ENCODE assay signal across 19 cellular contexts in the genomic region with DNA sequence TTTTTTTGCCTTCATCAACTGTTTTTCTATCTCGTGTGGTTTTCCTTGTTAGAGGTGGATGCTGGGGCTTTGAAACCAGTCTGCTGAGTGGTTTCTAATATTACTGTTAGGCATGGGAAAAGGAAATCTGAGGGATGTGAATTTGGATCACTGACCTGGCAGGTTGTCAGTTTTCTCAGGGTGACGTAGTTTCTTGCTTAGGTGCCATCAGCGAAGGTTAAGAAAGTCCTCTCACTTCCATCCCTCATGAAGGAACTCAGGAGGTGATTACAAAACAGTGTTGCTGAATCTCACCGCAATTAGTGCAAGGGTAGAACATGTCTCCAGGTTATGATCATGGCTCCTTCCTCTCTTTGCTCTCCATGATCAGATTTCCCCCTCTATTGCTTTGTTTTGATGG.
DNase-seq lines count a peak whose midpoint lies in the region; ATAC-seq and TF ChIP-seq lines count a peak whose summit lies in the region.
"Had no signal": no experiment of that assay in that cellular context is flagged by ENCODE, and none has a peak within 500 bp of the region (broad histone marks: within the 10 kb centered on the region; RNA-seq: fewer than 3 reads in every experiment).

No MANE protein-coding gene starts in this region.

- H3K4me2 ChIP-seq in H9 (ENCODE audit: insufficient read depth, insufficient read length, low read length) = no peak overlapping the region

- no peak overlapping the region for H4K91ac ChIP-seq in H9 (ENCODE audit: insufficient read length, low read depth, low read length)

- H3K4ac ChIP-seq in H9 (ENCODE audit: low read depth, low read length) = no peak overlapping the region

- no peak overlapping the region for H2BK120ac ChIP-seq in H9 (ENCODE audit: low read depth, low read length, poor library complexity, severe bottlenecking)

- ATAC-seq in left colon = no peak

- H3K4me3 ChIP-seq in fibroblast of the aortic adventitia (ENCODE audit: low read depth, low read length) (no peak overlapping the region), neutrophil (ENCODE audit: low read depth in 1 of 2, low read length in 1 of 2) (no peak overlapping the region)
- H3K4me3 ChIP-seq: HAP-1, SK-N-MC had no signal

- no peaks in the 10 kb centered on the region for H4K20me1 ChIP-seq in H9 (ENCODE audit: control insufficient read depth, insufficient read depth, insufficient read length)

- H3K23ac ChIP-seq in H9 (ENCODE audit: insufficient read length, low read depth, low read length) = no peak overlapping the region

- H2AFZ ChIP-seq in H9 (ENCODE audit: low read length) = no peak overlapping the region

- no peak overlapping the region for H3K18ac ChIP-seq in H9 (ENCODE audit: insufficient read length, low read depth, low read length)

- H3K23me2 ChIP-seq in H9 (ENCODE audit: insufficient read length, low read depth, low read length, poor library complexity, severe bottlenecking) = no peaks in the 10 kb centered on the region

- no peak overlapping the region for H3K14ac ChIP-seq in H9 (ENCODE audit: insufficient read depth, low read length)

- peak overlapping the region; percentile 9 to 34 (median 30); a peak in 5 of 7 replicates for H3K27ac Mint-ChIP-seq in H9
- H3K27ac Mint-ChIP-seq in brain = peak overlapping the region; percentile 4 to 59 (median 30)
- H3K27ac Mint-ChIP-seq: CD4-positive, CD25-positive, alpha-beta regulatory T cell had no signal

- no peak overlapping the region for H2BK5ac ChIP-seq in H9 (ENCODE audit: insufficient read length, low read length)

- H3K36me3 Mint-ChIP-seq in H9 (ENCODE audit: insufficient read depth in 1 of 3, low read depth in 3 of 3) (peaks cover 3 to 24% (median 10%) of the 10 kb centered on the region in 3 experiments; a peak in 6 of 7 replicates), brain (peaks cover 43% of the 10 kb centered on the region)
- H3K36me3 Mint-ChIP-seq: CD4-positive, CD25-positive, alpha-beta regulatory T cell had no signal

- no CpG with 5 or more reads among the region's 4 CpGs for WGBS in H9 (ENCODE audit: extremely low coverage, insufficient read length, low lambda C conversion rate)

- no peak overlapping the region for H2BK12ac ChIP-seq in H9 (ENCODE audit: insufficient read length, low read depth, low read length)

- no peak overlapping the region for H3K56ac ChIP-seq in H9 (ENCODE audit: insufficient read length, low read depth, low read length)

- H3K4me1 ChIP-seq in H9 (ENCODE audit: insufficient read depth, low read length) = peaks cover 4% of the 10 kb centered on the region; the same call in 1 of the 2 replicates
- peaks cover 45 to 50% of the 10 kb centered on the region in 2 experiments for H3K4me1 ChIP-seq in neutrophil (ENCODE audit: control insufficient read depth in 1 of 2, insufficient read depth in 1 of 2, low read depth in 1 of 2, low read length in 1 of 2)

- no peaks in the 10 kb centered on the region for H3K36me3 ChIP-seq in neutrophil
- H3K36me3 ChIP-seq: BE2C, HAP-1 had no signal

- H3T11ph ChIP-seq in H9 (ENCODE audit: low read length) = no peak overlapping the region

- H3K9ac ChIP-seq in H9 (ENCODE audit: extremely low read depth, insufficient read length, low read length) = no peak overlapping the region

- H3K9me3 Mint-ChIP-seq in H9 (no peaks in the 10 kb centered on the region), brain (peaks cover 0 to 4% (median 3%) of the 10 kb centered on the region in 5 experiments)

- H3K4me1 Mint-ChIP-seq in H9 = peaks cover 47 to 52% of the 10 kb centered on the region in 2 experiments
- peaks cover 50% of the 10 kb centered on the region for H3K4me1 Mint-ChIP-seq in brain

- 0 out of 2 replicates have a peak overlapping the region, but pooled peaks have one; percentile 5 for H2BK15ac ChIP-seq in H9 (ENCODE audit: low read depth, low read length)

- no peak for TF ChIP-seq CTCF in H9 (conservative IDR thresholded peaks at IDR 0.05)
- TF ChIP-seq CTCF in brain (conservative IDR thresholded peaks at IDR 0.05) = no peak
- no peak for TF ChIP-seq CTCF in fibroblast of the aortic adventitia (IDR thresholded peaks at IDR 0.05; ENCODE audit: insufficient read depth, low read length)
- TF ChIP-seq CTCF in neutrophil (IDR thresholded peaks at IDR 0.05) = no peak

- no peak overlapping the region for H2BK20ac ChIP-seq in H9 (ENCODE audit: low read depth, low read length, poor library complexity, severe bottlenecking)

- H2AK5ac ChIP-seq in H9 (ENCODE audit: insufficient read length, low read length) = no peak overlapping the region

- H3K9me3 ChIP-seq in H9 (ENCODE audit: control insufficient read depth, low read depth, low read length) (no peaks in the 10 kb centered on the region), neutrophil (no peaks in the 10 kb centered on the region)
- H3K9me3 ChIP-seq: BE2C, HAP-1 had no signal

- H3K79me1 ChIP-seq in H9 (ENCODE audit: insufficient read depth, low read depth, low read length, poor library complexity, severe bottlenecking) = peaks cover 15% of the 10 kb centered on the region

- H3K27me3 Mint-ChIP-seq in H9 (ENCODE audit: low read depth) (no peaks in the 10 kb centered on the region), brain (no peaks in the 10 kb centered on the region)
- H3K27me3 Mint-ChIP-seq: CD4-positive, CD25-positive, alpha-beta regulatory T cell had no signal

- H3K27me3 ChIP-seq in H9 (ENCODE audit: insufficient read depth, low read length) (no peaks in the 10 kb centered on the region), neutrophil (no peaks in the 10 kb centered on the region)
- H3K27me3 ChIP-seq: BE2C had no signal

- H4K8ac ChIP-seq in H9 (replicated peaks; ENCODE audit: insufficient read length, low read depth, low read length) = no peak overlapping the region

- DNase-seq in H9 (no peak), fibroblast of the aortic adventitia (ENCODE audit: low read depth) (peak; percentile 41), LoVo (ENCODE audit: low spot score) (no peak), left colon (no peak), SHP77 (lab: John Stamatoyannopoulos, UW) (no peak), COR-L47 (lab: John Stamatoyannopoulos, UW) (no peak)
- DNase-seq: BE2C; CD4-positive, CD25-positive, alpha-beta regulatory T cell; EL; NCI-H1105; NCI-H187; NCI-H2107; NCI-H510A; NCI-H774; Right ventricle myocardium superior had no signal

- H4K5ac ChIP-seq in H9 (ENCODE audit: insufficient read length, low read depth, low read length) = no peak overlapping the region

- H3K27ac ChIP-seq in H9 (ENCODE audit: insufficient read length, low read depth, low read length) (no peak overlapping the region), neutrophil (peak overlapping the region; percentile 71)
- H3K27ac ChIP-seq: SK-N-MC had no signal

- intact Hi-C loops in left colon (cut with DNase I, micrococcal nuclease) = no loop called here

- H3K79me2 ChIP-seq in H9 (ENCODE audit: insufficient read depth, low read length) = peaks cover 63% of the 10 kb centered on the region

- H3K4me3 Mint-ChIP-seq in H9 (no peak overlapping the region; a peak in 1 of 5 replicates), brain (no peak overlapping the region)
- H3K4me3 Mint-ChIP-seq: CD4-positive, CD25-positive, alpha-beta regulatory T cell had no signal
